ENCODE assay signal across 18 cellular contexts in the genomic region with DNA sequence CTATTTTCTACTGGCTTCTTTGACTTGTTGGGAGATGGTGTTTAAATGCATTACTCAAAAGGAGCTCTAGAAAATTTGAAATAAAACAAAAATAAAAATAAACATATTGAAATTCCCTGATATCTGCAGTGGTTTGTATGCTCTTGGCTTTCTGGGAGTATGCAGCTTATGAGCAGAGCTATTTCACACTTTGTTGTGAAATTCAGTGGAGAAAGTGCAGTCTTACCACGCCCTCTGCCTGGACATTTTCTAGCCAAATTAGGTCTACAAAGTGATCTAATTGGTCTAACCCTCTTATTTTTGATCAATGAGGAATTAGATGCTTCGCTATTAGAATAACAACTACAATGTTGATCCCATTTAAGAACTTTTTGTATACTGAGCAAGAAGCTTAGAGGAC.
DNase-seq lines count a peak whose midpoint lies in the region; ATAC-seq and TF ChIP-seq lines count a peak whose summit lies in the region.
"Had no signal": no experiment of that assay in that cellular context is flagged by ENCODE, and none has a peak within 500 bp of the region (broad histone marks: within the 10 kb centered on the region; RNA-seq: fewer than 3 reads in every experiment).

No MANE protein-coding gene starts in this region.

- no peaks in the 10 kb centered on the region for H3K9me3 ChIP-seq in heart left ventricle
- H3K9me3 ChIP-seq: BLaER1 had no signal

- H3K4me3 ChIP-seq in heart left ventricle = no peak overlapping the region
- H3K4me3 ChIP-seq: BLaER1 had no signal

- no peak for TF ChIP-seq CTCF in heart left ventricle (IDR thresholded peaks at IDR 0.05)

- DNase-seq in Right ventricle myocardium inferior (ENCODE audit: missing footprints) (no peak), heart left ventricle (no peak), AG20443 (ENCODE audit: low spot score) (peak; percentile 45), NCI-H460 (ENCODE audit: extremely low read depth, low read depth) (peak; percentile 67), superior temporal gyrus (ENCODE audit: extremely low spot score) (peak; percentile 31), retina (no peak)
- no peak for DNase-seq in activated CD4-positive, alpha-beta T cell treated with anti-CD3 and anti-CD28 coated beads, Interleukin-2, amount 50 U/mL, for 4 hours
- DNase-seq: ACHN; Calu3; CD8-positive, alpha-beta T cell; DMS79 treated with DMSO at 0.1 percent for 48 hours; GF-D8; GOT3; H7; HFFc6 had no signal

- no peaks in the 10 kb centered on the region for H3K27me3 ChIP-seq in heart left ventricle
- H3K27me3 ChIP-seq: BLaER1 had no signal

- peak; percentile 60 for ATAC-seq in Right ventricle myocardium inferior
- ATAC-seq in heart left ventricle = no peak
- ATAC-seq: CD8-positive, alpha-beta T cell; HCT116 had no signal

- 71 to 80% (median 75%) methylated on average over 2 of the region's 2 CpGs for WGBS in heart left ventricle, 4 donors

- no peak overlapping the region for H3K27ac ChIP-seq in heart left ventricle
- H3K27ac ChIP-seq: BLaER1, HL-60 had no signal

- no peaks in the 10 kb centered on the region for H3K4me1 ChIP-seq in heart left ventricle
- H3K4me1 ChIP-seq: BLaER1 had no signal

- H3K36me3 ChIP-seq in heart left ventricle = no peaks in the 10 kb centered on the region
- H3K36me3 ChIP-seq: BLaER1 had no signal

- no peak for TF ChIP-seq POLR2A in heart left ventricle (IDR thresholded peaks at IDR 0.05)

- intact Hi-C loops in Right ventricle myocardium inferior (cut with DNase I) = no loop called here
- intact Hi-C loops in heart left ventricle (cut with DNase I) = no loop called here

Comparison
In these comparisons a context has a peak if more than half of its experiments do, and no peak if none do; other contexts are left out.
1. DNase-seq: peak in AG20443 (single experiment), NCI-H460 (single experiment) and superior temporal gyrus (single experiment); none in Right ventricle myocardium inferior (single experiment), heart left ventricle (0 of 5), activated CD4-positive, alpha-beta T cell treated with anti-CD3 and anti-CD28 coated beads, Interleukin-2, amount 50 U/mL, for 4 hours (0 of 2) and retina (single experiment).